Comparison of ENCODE assay signal across 8 cellular contexts in the genomic region with DNA sequence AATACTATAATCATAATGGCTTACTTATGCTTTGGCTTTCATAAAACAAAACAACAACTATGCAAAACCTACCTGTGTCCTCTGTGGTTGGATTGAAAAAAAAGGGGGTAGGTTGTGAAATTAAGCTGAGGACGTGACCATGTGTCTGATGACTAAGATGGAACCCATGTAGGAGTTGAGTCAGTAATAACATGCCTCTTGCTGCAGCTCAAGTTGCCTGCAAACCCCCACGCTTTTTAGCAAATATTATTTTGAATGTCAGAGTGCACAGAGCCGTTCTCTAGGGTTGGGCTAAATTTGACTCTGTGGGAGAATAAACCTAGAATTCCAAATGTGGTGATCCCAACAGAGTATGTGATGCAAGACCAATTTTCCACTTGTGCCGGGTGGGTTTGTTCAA.
DNase-seq lines count a peak whose midpoint lies in the region; ATAC-seq and TF ChIP-seq lines count a peak whose summit lies in the region.

No MANE protein-coding gene starts in this region.

- TF ChIP-seq CTCF in HL-60 (IDR thresholded peaks at IDR 0.05; ENCODE audit: insufficient read depth, low read length): no peak

- no peaks in the 10 kb centered on the region for H3K27me3 ChIP-seq in HL-60 (ENCODE audit: insufficient read depth, poor library complexity, severe bottlenecking)

- peak; percentile 67 for ATAC-seq in GM18867 (IDR thresholded peaks at IDR 0.05; ENCODE audit: unreplicated experiment)
- ATAC-seq in GM21723 (IDR thresholded peaks at IDR 0.05; ENCODE audit: unreplicated experiment): peak; percentile 61
- no peak for ATAC-seq in GM19324 (IDR thresholded peaks at IDR 0.05; ENCODE audit: low FRiP score, unreplicated experiment)

- H3K4me3 ChIP-seq in HL-60 (replicated peaks; ENCODE audit: insufficient read depth, low read length): no peak overlapping the region

- DNase-seq in HL-60 (ENCODE audit: low read depth in 1 of 2, low spot score in 1 of 2) (peak; percentile 29 to 78), fibroblast of the conjunctiva (ENCODE audit: low read depth) (peak; percentile 22), NCI-H524 treated with DMSO at 0.1 percent for 48 hours (lab: John Stamatoyannopoulos, UW) (no peak), NCI-H446 treated with DMSO at 0.1 percent for 48 hours (lab: John Stamatoyannopoulos, UW) (no peak), NCI-H1694 (lab: John Stamatoyannopoulos, UW) (no peak)

- no peak overlapping the region for H3K27ac ChIP-seq in HL-60 (replicated peaks)

Comparison
In these comparisons a context has a peak if more than half of its experiments do, and no peak if none do; other contexts are left out.
1. DNase-seq: peak in HL-60 (2 of 2) and fibroblast of the conjunctiva (single experiment); none in NCI-H524 treated with DMSO at 0.1 percent for 48 hours (single experiment), NCI-H446 treated with DMSO at 0.1 percent for 48 hours (single experiment) and NCI-H1694 (single experiment).